1 cellular context compared by ENCODE assay signal in the genomic region with DNA sequence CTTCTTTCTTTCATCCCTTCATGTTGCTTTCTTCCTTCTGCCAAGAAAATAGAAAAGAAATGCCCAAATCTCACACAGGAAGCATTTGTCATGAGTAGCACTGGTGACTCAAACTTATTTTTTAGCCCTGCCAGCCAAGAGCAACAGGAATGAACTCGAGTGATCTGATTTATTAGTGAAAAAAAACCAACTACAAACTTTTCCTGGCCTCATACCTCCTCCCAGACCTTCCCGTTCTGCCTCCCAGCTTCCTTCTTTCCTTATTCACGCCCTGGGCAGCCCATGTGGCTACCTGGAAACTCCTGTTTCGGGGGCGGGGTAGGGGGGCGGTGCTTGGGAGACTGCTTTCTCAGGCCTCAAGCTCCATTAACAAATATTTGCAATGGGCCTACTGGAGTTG.
TF ChIP-seq lines count a peak whose summit lies in the region.

No MANE protein-coding gene starts in this region.

TF ChIP-seq in WTC11, 78 proteins besides CTCF, POLR2A, EP300 and RAD21 (continued from another document):
- TF ChIP-seq, protein P1, sequence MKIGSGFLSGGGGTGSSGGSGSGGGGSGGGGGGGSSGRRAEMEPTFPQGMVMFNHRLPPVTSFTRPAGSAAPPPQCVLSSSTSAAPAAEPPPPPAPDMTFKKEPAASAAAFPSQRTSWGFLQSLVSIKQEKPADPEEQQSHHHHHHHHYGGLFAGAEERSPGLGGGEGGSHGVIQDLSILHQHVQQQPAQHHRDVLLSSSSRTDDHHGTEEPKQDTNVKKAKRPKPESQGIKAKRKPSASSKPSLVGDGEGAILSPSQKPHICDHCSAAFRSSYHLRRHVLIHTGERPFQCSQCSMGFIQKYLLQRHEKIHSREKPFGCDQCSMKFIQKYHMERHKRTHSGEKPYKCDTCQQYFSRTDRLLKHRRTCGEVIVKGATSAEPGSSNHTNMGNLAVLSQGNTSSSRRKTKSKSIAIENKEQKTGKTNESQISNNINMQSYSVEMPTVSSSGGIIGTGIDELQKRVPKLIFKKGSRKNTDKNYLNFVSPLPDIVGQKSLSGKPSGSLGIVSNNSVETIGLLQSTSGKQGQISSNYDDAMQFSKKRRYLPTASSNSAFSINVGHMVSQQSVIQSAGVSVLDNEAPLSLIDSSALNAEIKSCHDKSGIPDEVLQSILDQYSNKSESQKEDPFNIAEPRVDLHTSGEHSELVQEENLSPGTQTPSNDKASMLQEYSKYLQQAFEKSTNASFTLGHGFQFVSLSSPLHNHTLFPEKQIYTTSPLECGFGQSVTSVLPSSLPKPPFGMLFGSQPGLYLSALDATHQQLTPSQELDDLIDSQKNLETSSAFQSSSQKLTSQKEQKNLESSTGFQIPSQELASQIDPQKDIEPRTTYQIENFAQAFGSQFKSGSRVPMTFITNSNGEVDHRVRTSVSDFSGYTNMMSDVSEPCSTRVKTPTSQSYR (CRISPR knock-in tag; IDR thresholded peaks at IDR 0.05): no peak
- TF ChIP-seq ZBTB43 (CRISPR knock-in tag; IDR thresholded peaks at IDR 0.05) (no peak), CREM (CRISPR knock-in tag; IDR thresholded peaks at IDR 0.05) (no peak), ZNF317 (CRISPR knock-in tag; IDR thresholded peaks at IDR 0.05; ENCODE audit: borderline replicate concordance, low read depth) (no peak), TCF7 (CRISPR knock-in tag; IDR thresholded peaks at IDR 0.05; ENCODE audit: low read depth) (no peak), USF1 (CRISPR knock-in tag; IDR thresholded peaks at IDR 0.05) (no peak), ZNF532 (CRISPR knock-in tag; IDR thresholded peaks at IDR 0.05; ENCODE audit: borderline replicate concordance) (no peak), E2F5 (CRISPR knock-in tag; IDR thresholded peaks at IDR 0.05) (no peak), NR2C2 (CRISPR knock-in tag; IDR thresholded peaks at IDR 0.05) (no peak), ETV6 (CRISPR knock-in tag; IDR thresholded peaks at IDR 0.05) (no peak)
- TF ChIP-seq, protein P2, sequence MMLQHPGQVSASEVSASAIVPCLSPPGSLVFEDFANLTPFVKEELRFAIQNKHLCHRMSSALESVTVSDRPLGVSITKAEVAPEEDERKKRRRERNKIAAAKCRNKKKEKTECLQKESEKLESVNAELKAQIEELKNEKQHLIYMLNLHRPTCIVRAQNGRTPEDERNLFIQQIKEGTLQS (CRISPR knock-in tag; conservative IDR thresholded peaks at IDR 0.05): no peak
